ENCODE assay signal across 10 cellular contexts in the genomic region with DNA sequence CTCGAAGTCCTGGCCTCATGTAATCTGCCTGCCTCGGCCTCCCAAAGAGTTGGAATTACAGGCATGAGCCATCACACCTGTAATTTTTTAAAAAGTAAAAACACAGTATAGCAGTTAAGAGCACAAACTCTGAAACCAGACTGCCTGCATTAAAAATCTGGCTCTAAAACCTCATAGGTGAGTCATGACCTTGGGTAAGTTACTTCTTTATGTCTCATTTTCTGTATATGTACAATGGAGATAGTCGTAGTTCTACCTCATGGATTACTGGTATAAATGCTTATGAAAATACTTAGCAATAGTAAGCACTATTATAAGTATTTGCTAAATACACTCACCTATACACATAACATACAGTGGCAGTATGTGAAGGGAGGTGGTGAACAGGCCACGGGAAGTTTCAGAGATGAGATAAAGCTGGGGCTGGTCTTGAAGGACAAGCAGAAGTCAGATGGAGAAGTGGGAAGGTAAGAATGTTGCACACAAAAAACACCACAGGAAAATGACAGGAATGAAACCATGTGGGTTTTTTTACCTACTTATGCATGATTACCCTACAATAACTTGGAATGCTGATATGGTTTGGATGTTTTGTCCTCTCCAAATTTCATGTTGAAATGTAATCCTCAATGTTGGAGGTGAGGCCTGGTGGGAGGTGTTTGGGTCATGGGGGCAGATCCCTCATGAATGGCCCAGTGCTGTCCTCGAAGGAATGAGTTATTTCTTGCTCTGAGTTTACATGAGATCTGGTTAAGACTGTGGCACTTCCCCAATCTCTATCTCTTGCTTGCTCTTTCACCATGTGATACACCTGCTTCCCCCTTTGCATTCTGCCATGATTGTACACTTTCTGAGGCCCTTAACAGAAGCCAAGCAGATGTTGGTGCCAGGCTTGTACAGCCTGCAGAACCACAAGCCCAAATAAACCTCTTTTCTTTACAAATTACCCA. TPM values are rescaled to one million over a fixed set of nuclear protein-coding genes. Genes with fewer than 3 reads are reported as not detected.
DNase-seq lines count a peak whose midpoint lies in the region; ATAC-seq, FAIRE-seq and TF ChIP-seq lines count a peak whose summit lies in the region.
"Had no signal": no experiment of that assay in that cellular context is flagged by ENCODE, and none has a peak within 500 bp of the region (broad histone marks: within the 10 kb centered on the region; RNA-seq: fewer than 3 reads in every experiment).

No MANE protein-coding gene starts in this region.

- no peak overlapping the region for H3K4me2 ChIP-seq in A549

- no peak overlapping the region for H3K9ac ChIP-seq in endodermal cell (ENCODE audit: extremely low read depth, low read length, poor library complexity, severe bottlenecking)

- no peak overlapping the region for H3K4me3 Mint-ChIP-seq in endodermal cell

- no peak for TF ChIP-seq EP300 in A549 (IDR thresholded peaks at IDR 0.05)

- 80% methylated on average over 5 of the region's 5 CpGs for WGBS in A549 (ENCODE audit: missing lambda C conversion rate)
- WGBS in endodermal cell (ENCODE audit: insufficient coverage in 1 of 2, insufficient read length in 1 of 2), 2 experiments, result 90 to 100% methylated on average over 1 to 3 of the region's 5 CpGs

- POLR2A ChIA-PET in A549 (lab: Yijun Ruan, JAX), result no interaction called here

- no peak for TF ChIP-seq POLR2A in A549 (IDR thresholded peaks at IDR 0.05; ENCODE audit: low read length)

- H3K4me3 ChIP-seq in A549, result no peak overlapping the region
- H3K4me3 ChIP-seq in endodermal cell (ENCODE audit: low read length), result no peak overlapping the region
- H3K4me3 ChIP-seq: left lung had no signal

- H3K4me1 ChIP-seq in A549 (0 out of 3 replicates have a peak, but pooled peaks cover 2% of the 10 kb centered on the region), endodermal cell (ENCODE audit: control insufficient read depth, insufficient read depth, low read length) (no peaks in the 10 kb centered on the region)

- H3K36me3 Mint-ChIP-seq in endodermal cell (ENCODE audit: low read depth), result no peaks in the 10 kb centered on the region

- no peaks in the 10 kb centered on the region for H3K9me3 Mint-ChIP-seq in endodermal cell

- CTCF ChIA-PET in A549 (lab: Yijun Ruan, JAX), result interaction anchor here (0.8 to 3.1 kb wide), 8 partner anchors 9 to 228 kb away, joined by 3 to 26 read pairs (median 6); no protein-coding TSS in a partner anchor

- H3K27ac Mint-ChIP-seq in endodermal cell, result peak overlapping the region; percentile 7

- DNase-seq in A549 (ENCODE audit: low read depth in 1 of 2, low spot score in 1 of 2) (no peak), RKO (ENCODE audit: low spot score) (peak; percentile 11), endodermal cell (no peak), NCI-H748 (lab: John Stamatoyannopoulos, UW; ENCODE audit: unreplicated experiment) (no peak), SW 1271 (lab: John Stamatoyannopoulos, UW) (no peak), pons (ENCODE audit: low spot score) (no peak)
- DNase-seq: caudate nucleus, left lung had no signal

- TF ChIP-seq CTCF in A549 (IDR thresholded peaks at IDR 0.05) (no peak), endodermal cell (conservative IDR thresholded peaks at IDR 0.05) (no peak)

- H3K9me3 ChIP-seq in A549 (no peaks in the 10 kb centered on the region), endodermal cell (ENCODE audit: control insufficient read depth, low read length) (no peaks in the 10 kb centered on the region)
- H3K9me3 ChIP-seq: left lung had no signal

- no peaks in the 10 kb centered on the region for H3K4me1 Mint-ChIP-seq in endodermal cell

- H3K27me3 ChIP-seq in endodermal cell (ENCODE audit: control insufficient read depth, insufficient read depth, low read length, poor library complexity, severe bottlenecking), result no peaks in the 10 kb centered on the region
- H3K27me3 ChIP-seq: left lung had no signal

- H3K27ac ChIP-seq in A549 (no peak overlapping the region), endodermal cell (ENCODE audit: low read depth, low read length) (no peak overlapping the region)

- no peak for FAIRE-seq in A549 (lab: Jason Lieb, UNC)

- no peak for ATAC-seq in A549
- peak; percentile 58 for ATAC-seq in GM21619 (IDR thresholded peaks at IDR 0.05; ENCODE audit: unreplicated experiment)
- ATAC-seq in GM19467 (IDR thresholded peaks at IDR 0.05; ENCODE audit: unreplicated experiment), result no peak
- ATAC-seq: left lung had no signal

- no peaks in the 10 kb centered on the region for H3K27me3 Mint-ChIP-seq in endodermal cell (ENCODE audit: insufficient read depth)

- TF ChIP-seq RAD21 in A549 (conservative IDR thresholded peaks at IDR 0.05 in 1 of 2, IDR thresholded peaks at IDR 0.05 in 1 of 2), result no peak

- no peaks in the 10 kb centered on the region for H3K36me3 ChIP-seq in endodermal cell (ENCODE audit: control insufficient read depth, insufficient read depth, low read length)
- H3K36me3 ChIP-seq: left lung had no signal

TF ChIP-seq in A549, 52 proteins besides CTCF, POLR2A, EP300 and RAD21:
- TF ChIP-seq, protein P1, sequence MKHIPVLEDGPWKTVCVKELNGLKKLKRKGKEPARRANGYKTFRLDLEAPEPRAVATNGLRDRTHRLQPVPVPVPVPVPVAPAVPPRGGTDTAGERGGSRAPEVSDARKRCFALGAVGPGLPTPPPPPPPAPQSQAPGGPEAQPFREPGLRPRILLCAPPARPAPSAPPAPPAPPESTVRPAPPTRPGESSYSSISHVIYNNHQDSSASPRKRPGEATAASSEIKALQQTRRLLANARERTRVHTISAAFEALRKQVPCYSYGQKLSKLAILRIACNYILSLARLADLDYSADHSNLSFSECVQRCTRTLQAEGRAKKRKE (CRISPR knock-in tag; IDR thresholded peaks at IDR 0.05; ENCODE audit: low read depth), result no peak
- TF ChIP-seq FOSL2 (IDR thresholded peaks at IDR 0.05) (no peak), FOSL2 (CRISPR knock-in tag; IDR thresholded peaks at IDR 0.05) (0 out of 2 replicates have a peak, but pooled peaks have one; percentile 13), HOXB5 (CRISPR knock-in tag; IDR thresholded peaks at IDR 0.05) (no peak), RFX5 (IDR thresholded peaks at IDR 0.05) (no peak), ZFP36 (IDR thresholded peaks at IDR 0.05; ENCODE audit: borderline replicate concordance, partially characterized antibody) (no peak)

RNA-seq across cellular contexts. Expression of a gene that starts 33.9 kb away (rescaled TPM):
- polyA plus RNA-seq in A549 (2011; rRNA removed), result 13.1 and 14.8 TPM in 2 replicates
- 2.8 and 3.4 TPM in 2 replicates for polyA plus RNA-seq in A549 (2012; cell fraction: cytosol; rRNA removed)
- polyA plus RNA-seq in A549 (2012; cell fraction: nucleus; rRNA removed), result 5.2 and 15.5 TPM in 2 replicates
- polyA plus RNA-seq in A549 (2017; fragmentation: RNase III; extraction: RNeasy Plus Mini Kit Qiagen cat#74134 plus additional on column Dnase treatment), result 5.5 to 5.7 TPM (median 5.5 TPM) in 3 replicates
- 39.4 and 46.5 TPM in 2 replicates for polyA minus RNA-seq in A549 (2011; rRNA and poly(A)+ RNA removed)
- total RNA-seq in endodermal cell, result 10 to 100 TPM; 42.6 to 60.0 TPM
- polyA plus RNA-seq in endodermal cell (2013, experiment 1 of 2), result 15.5 TPM
- 19.1 TPM for polyA plus RNA-seq in endodermal cell (2013, experiment 2 of 2)
